Comparison of ENCODE assay signal across 17 cellular contexts in the genomic region with DNA sequence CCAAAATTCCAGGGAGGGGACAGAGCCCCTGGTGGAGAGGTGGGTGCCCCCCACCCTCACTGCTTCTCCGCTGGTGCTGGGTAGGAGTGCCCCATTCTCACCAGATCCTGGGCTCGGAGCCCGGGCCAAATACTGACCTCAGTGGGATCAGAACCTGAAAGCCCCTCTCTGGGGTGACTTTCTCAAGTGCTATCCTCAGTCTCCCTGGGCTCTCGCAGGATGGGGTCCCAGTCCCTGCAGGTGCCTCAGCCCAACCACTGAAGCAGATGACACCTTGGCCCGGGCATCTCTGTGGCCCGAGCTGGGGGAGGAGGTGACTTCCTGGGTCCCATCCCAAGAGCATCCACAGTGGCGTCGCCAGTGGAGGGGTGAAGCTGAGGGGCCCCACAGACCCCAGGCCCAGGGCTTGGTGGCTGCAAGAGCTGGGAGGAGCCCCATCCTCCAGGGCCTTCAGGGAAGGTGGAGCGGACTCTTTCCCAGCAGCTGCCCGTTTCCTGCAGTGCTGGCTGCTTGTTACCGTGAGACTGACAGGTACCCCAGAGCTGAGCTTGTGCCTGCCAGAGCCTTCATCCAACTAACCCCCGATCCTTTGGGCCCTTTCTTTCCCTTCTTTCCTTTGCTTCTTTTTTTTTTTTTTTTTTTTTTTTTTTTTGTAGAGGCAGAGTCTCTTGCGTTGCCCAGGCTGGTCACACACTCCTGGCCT. TPM values are rescaled to one million over a fixed set of nuclear protein-coding genes. Genes with fewer than 3 reads are reported as not detected.
A peak's percentile ranks its signal among the peaks of the same experiment; 100 is the strongest.
DNase-seq lines count a peak whose midpoint lies in the region; ATAC-seq, FAIRE-seq and TF ChIP-seq lines count a peak whose summit lies in the region.
"Had no signal": no experiment of that assay in that cellular context is flagged by ENCODE, and none has a peak within 500 bp of the region (broad histone marks: within the 10 kb centered on the region; RNA-seq: fewer than 3 reads in every experiment).

No MANE protein-coding gene starts in this region.

- CTCF ChIA-PET in HepG2 (lab: Yijun Ruan, JAX; ENCODE audit: low intra/inter-chr PET ratio, low total read pairs): no interaction called here
- CTCF ChIA-PET in activated CD4-positive, alpha-beta memory T cell treated with anti-CD3 and anti-CD28 coated beads for 36 hours (lab: Charles Lee): interaction anchor here (0.7 to 1.2 kb wide), 2 partner anchors 10 to 26 kb away, joined by 3 read pairs; no protein-coding TSS in a partner anchor

- peak overlapping the region; percentile 51 for H3K4me3 Mint-ChIP-seq in neural crest cell
- H3K4me3 Mint-ChIP-seq in activated CD4-positive, alpha-beta memory T cell treated with anti-CD3 and anti-CD28 coated beads for 36 hours: no peak overlapping the region
- H3K4me3 Mint-ChIP-seq: B cell had no signal

- no peak for TF ChIP-seq RAD21 in HepG2 (CRISPR knock-in tag; IDR thresholded peaks at IDR 0.05)

- H3K27me3 ChIP-seq in HepG2 (ENCODE audit: control insufficient read depth in 1 of 2, insufficient read depth in 2 of 2, low read length in 2 of 2): peaks cover 1 to 9% of the 10 kb centered on the region in 2 experiments; a peak in 2 of 5 replicates
- H3K27me3 ChIP-seq in right lobe of liver: peaks cover 5 to 6% of the 10 kb centered on the region in 2 donors
- H3K27me3 ChIP-seq in BE2C: peaks cover 4% of the 10 kb centered on the region

- no peaks in the 10 kb centered on the region for H3K79me2 ChIP-seq in HepG2 (ENCODE audit: insufficient read depth, low read length)

- H3K27ac Mint-ChIP-seq in neural crest cell (ENCODE audit: unreplicated experiment): no peak overlapping the region
- no peak overlapping the region for H3K27ac Mint-ChIP-seq in activated CD4-positive, alpha-beta memory T cell treated with anti-CD3 and anti-CD28 coated beads for 36 hours

- H4K20me1 ChIP-seq in HepG2 (ENCODE audit: insufficient read depth, low read length): no peaks in the 10 kb centered on the region

- no peak overlapping the region for H3K9ac ChIP-seq in HepG2 (ENCODE audit: insufficient read depth, low read depth, low read length)

- H3K27ac ChIP-seq in HepG2 (ENCODE audit: extremely low read length, insufficient read depth, low read length): no peak overlapping the region
- H3K27ac ChIP-seq in right lobe of liver: no peak overlapping the region

- peaks cover 33% of the 10 kb centered on the region for H3K27me3 Mint-ChIP-seq in neural crest cell (ENCODE audit: low read depth)
- H3K27me3 Mint-ChIP-seq in activated CD4-positive, alpha-beta memory T cell treated with anti-CD3 and anti-CD28 coated beads for 36 hours: peaks cover 3% of the 10 kb centered on the region

- H3K9me3 Mint-ChIP-seq in neural crest cell: no peaks in the 10 kb centered on the region
- no peaks in the 10 kb centered on the region for H3K9me3 Mint-ChIP-seq in activated CD4-positive, alpha-beta memory T cell treated with anti-CD3 and anti-CD28 coated beads for 36 hours
- H3K9me3 Mint-ChIP-seq: CD8-positive, alpha-beta memory T cell had no signal

- intact Hi-C loops in HepG2 (cut with micrococcal nuclease; ENCODE audit: unreplicated experiment) (no loop called here), right lobe of liver (cut with DNase I) (no loop called here)
- intact Hi-C loops in activated CD4-positive, alpha-beta memory T cell treated with anti-CD3 and anti-CD28 coated beads for 36 hours (cut with micrococcal nuclease): no loop called here

- no peak for TF ChIP-seq EP300 in HepG2 (IDR thresholded peaks at IDR 0.05; ENCODE audit: low read depth in 2 of 2, low read length in 2 of 2)
- no peak for TF ChIP-seq EP300 in HepG2 (CRISPR knock-in tag; IDR thresholded peaks at IDR 0.05; ENCODE audit: borderline replicate concordance)

- ATAC-seq in HepG2 (0 out of 3 replicates have a peak, but pooled peaks have one; percentile 7), right lobe of liver (no peak)
- ATAC-seq: SK-N-SH treated with all-trans-retinoic acid at 6 μM for 48 hours had no signal

- POLR2A ChIA-PET in HepG2 (lab: Yijun Ruan, JAX): interaction anchor here (1.4 kb wide), 1 partner anchor 11 kb away, joined by 13 read pairs; a partner anchor contains a TSS
- POLR2A ChIA-PET in activated CD4-positive, alpha-beta memory T cell treated with anti-CD3 and anti-CD28 coated beads for 36 hours (lab: Charles Lee): interaction anchor here (0.5 to 1.4 kb wide), 3 partner anchors 10 to 590 kb away, joined by 3 read pairs; no protein-coding TSS in a partner anchor

- no peak overlapping the region for H2AFZ ChIP-seq in HepG2 (ENCODE audit: low read length)

- H3K4me2 ChIP-seq in HepG2 (ENCODE audit: low read depth, low read length): no peak overlapping the region

- BruUV-seq in HepG2 (replicated peaks; lab: Mats Ljungman, UMichigan): no TSS peak

- no peak for TF ChIP-seq CTCF in HepG2 (CRISPR knock-in tag; IDR thresholded peaks at IDR 0.05)
- TF ChIP-seq CTCF in right lobe of liver (IDR thresholded peaks at IDR 0.05): no peak
- no peak for TF ChIP-seq CTCF in neural crest cell (conservative IDR thresholded peaks at IDR 0.05)
- no peak for TF ChIP-seq CTCF in BE2C (IDR thresholded peaks at IDR 0.05; ENCODE audit: low read depth, low read length)

- H3K9me3 ChIP-seq in HepG2 (ENCODE audit: low read length): no peaks in the 10 kb centered on the region
- no peaks in the 10 kb centered on the region for H3K9me3 ChIP-seq in right lobe of liver
- H3K9me3 ChIP-seq in BE2C: no peaks in the 10 kb centered on the region

- no peaks in the 10 kb centered on the region for H3K36me3 ChIP-seq in HepG2 (replicated peaks in 1 of 2; ENCODE audit: control insufficient read depth in 1 of 2, insufficient read depth in 2 of 2, low read length in 2 of 2)
- H3K36me3 ChIP-seq in right lobe of liver: no peaks in the 10 kb centered on the region
- H3K36me3 ChIP-seq in BE2C: no peaks in the 10 kb centered on the region

- H3K4me1 ChIP-seq in HepG2 (ENCODE audit: insufficient read depth, low read length): peaks cover 37% of the 10 kb centered on the region
- H3K4me1 ChIP-seq in right lobe of liver: peaks cover 0 to 4% (median 0%) of the 10 kb centered on the region in 4 donors
- peaks cover 10% of the 10 kb centered on the region for H3K4me1 ChIP-seq in BE2C

- TF ChIP-seq POLR2A in HepG2 (IDR thresholded peaks at IDR 0.05; ENCODE audit: insufficient read depth in 1 of 2, low read depth in 2 of 2, low read length in 2 of 2) (no peak), right lobe of liver (IDR thresholded peaks at IDR 0.05) (no peak)

- FAIRE-seq in HepG2 (lab: Jason Lieb, UNC) (no peak), HTR-8/SVneo (lab: Jason Lieb, UNC) (no peak)
- FAIRE-seq: H1 had no signal

- H3K36me3 Mint-ChIP-seq in neural crest cell (ENCODE audit: low read depth): no peaks in the 10 kb centered on the region
- H3K36me3 Mint-ChIP-seq in activated CD4-positive, alpha-beta memory T cell treated with anti-CD3 and anti-CD28 coated beads for 36 hours: no peaks in the 10 kb centered on the region
- H3K36me3 Mint-ChIP-seq: CD8-positive, alpha-beta memory T cell had no signal

- WGBS in HepG2 (ENCODE audit: low lambda C conversion rate): 15% methylated on average over 4 of the region's 13 CpGs
- 35% methylated on average over 2 of the region's 13 CpGs for whole genome bisulfite sequencing in right lobe of liver (ENCODE audit: insufficient coverage, low coverage, low lambda C conversion rate, missing lambda C conversion rate)

- no peaks in the 10 kb centered on the region for H3K4me1 Mint-ChIP-seq in neural crest cell
- peaks cover 17% of the 10 kb centered on the region for H3K4me1 Mint-ChIP-seq in activated CD4-positive, alpha-beta memory T cell treated with anti-CD3 and anti-CD28 coated beads for 36 hours (ENCODE audit: low read depth)

- DNase-seq in HepG2 (ENCODE audit: low spot score) (no peak), right lobe of liver (no peak), NAMALWA (ENCODE audit: low spot score) (peak; percentile 16), neural crest cell (ENCODE audit: low read depth, low spot score) (no peak), BE2C (no peak), HTR-8/SVneo (ENCODE audit: insufficient read length, low spot score) (no peak)
- DNase-seq in activated CD4-positive, alpha-beta memory T cell treated with anti-CD3 and anti-CD28 coated beads for 36 hours: no peak
- DNase-seq: CD8-positive, alpha-beta memory T cell; NCI-H1048; NCI-H146; NCI-H526 treated with DMSO at 0.1 percent for 48 hours; SHP77 treated with DMSO at 0.1 percent for 48 hours; T-helper 1 cell had no signal

- H3K4me3 ChIP-seq in HepG2 (replicated peaks in 1 of 3; ENCODE audit: insufficient read depth in 1 of 3, low read depth in 2 of 3, low read length in 3 of 3): no peak overlapping the region
- H3K4me3 ChIP-seq in right lobe of liver: no peak overlapping the region
- H3K4me3 ChIP-seq in BE2C (ENCODE audit: low read depth, low read length): no peak overlapping the region

- in situ Hi-C loops in HepG2 (cut with HindIII; ENCODE audit: extremely low pct_ligation_motif_present, low pct_unique_long_range_greater_than_20kb): no loop called here

RNA-seq across cellular contexts. Expression of a gene that starts 3.9 kb away (rescaled TPM):
- total RNA-seq in HepG2 (2016; rRNA removed; fragmentation: Illumina TruSeq; extraction: Trizol) (2.0 and 2.5 TPM in 2 replicates), right lobe of liver (1 to 10 TPM in 1 of 6 experiments, under 1 TPM in 5; 0.09 to 1.6 (median 0.46) TPM), neural crest cell (14.3 and 14.5 TPM in 2 replicates)
- total RNA-seq in HepG2 (2016; cell fraction: cytosol; rRNA removed; fragmentation: Illumina TruSeq; extraction: Trizol; ENCODE audit: low read depth): 6.6 and 6.8 TPM in 2 replicates
- total RNA-seq in HepG2 (2016; cell fraction: insoluble cytoplasmic fraction; rRNA removed; fragmentation: Illumina TruSeq; extraction: Trizol): 2.4 and 2.8 TPM in 2 replicates
- 10.4 and 11.3 TPM in 2 replicates for total RNA-seq in HepG2 (2016; cell fraction: membrane; rRNA removed; fragmentation: Illumina TruSeq; extraction: Trizol)
- 1.1 and 1.3 TPM in 2 replicates for total RNA-seq in HepG2 (2016; cell fraction: nucleus; rRNA removed; fragmentation: Illumina TruSeq; extraction: Trizol)
- polyA plus RNA-seq in HepG2 (2011; rRNA removed): 2.2 and 3.1 TPM in 2 replicates
- polyA plus RNA-seq in HepG2 (2011; cell fraction: cytosol; rRNA removed): 2.6 and 5.4 TPM in 2 replicates
- polyA plus RNA-seq in HepG2 (2011; cell fraction: nucleus; rRNA removed): 3.9 and 4.3 TPM in 2 replicates
- polyA plus RNA-seq in HepG2 (2012): 4.0 and 4.3 TPM in 2 replicates
- 20.0 and 21.4 TPM in 2 replicates for polyA plus RNA-seq in HepG2 (2016; cell fraction: cytosol; fragmentation: Illumina TruSeq; extraction: Trizol; ENCODE audit: low read depth)
- 5.1 and 6.0 TPM in 2 replicates for polyA plus RNA-seq in HepG2 (2016; cell fraction: insoluble cytoplasmic fraction; fragmentation: Illumina TruSeq; extraction: Trizol; ENCODE audit: low read depth)
- 21.7 and 28.5 TPM in 2 replicates for polyA plus RNA-seq in HepG2 (2016; cell fraction: membrane; fragmentation: Illumina TruSeq; extraction: Trizol; ENCODE audit: low read depth)
- 4.3 and 4.8 TPM in 2 replicates for polyA plus RNA-seq in HepG2 (2016; cell fraction: nucleus; fragmentation: Illumina TruSeq; extraction: Trizol; ENCODE audit: insufficient read depth, low read depth)
- polyA minus RNA-seq in HepG2 (2011; rRNA and poly(A)+ RNA removed; ENCODE audit: low replicate concordance): 4.9 TPM in 1 of 2 replicates, not detected in the other
- 4.0 and 4.4 TPM in 2 replicates for polyA minus RNA-seq in HepG2 (2011; cell fraction: cytosol; rRNA and poly(A)+ RNA removed)
- polyA minus RNA-seq in HepG2 (2011; cell fraction: nucleus; rRNA and poly(A)+ RNA removed): 0.64 and 1.1 TPM in 2 replicates
- total RNA-seq in activated CD4-positive, alpha-beta memory T cell treated with anti-CD3 and anti-CD28 coated beads for 36 hours: 1 to 10 TPM; 1.5 to 1.6 TPM
- polyA plus RNA-seq in BE2C (2012; ENCODE audit: insufficient read depth, insufficient read length, low read depth): 31.5 TPM

RNA-seq across cellular contexts. Expression of a gene that starts 11.5 kb away (rescaled TPM):
- 10.3 and 30.4 TPM in 2 replicates for total RNA-seq in HepG2 (2016; rRNA removed; fragmentation: Illumina TruSeq; extraction: Trizol)
- total RNA-seq in HepG2 (2016; cell fraction: cytosol; rRNA removed; fragmentation: Illumina TruSeq; extraction: Trizol; ENCODE audit: low read depth): 16.4 and 16.7 TPM in 2 replicates
- total RNA-seq in HepG2 (2016; cell fraction: insoluble cytoplasmic fraction; rRNA removed; fragmentation: Illumina TruSeq; extraction: Trizol): 9.2 and 32.3 TPM in 2 replicates
- 20.6 and 22.6 TPM in 2 replicates for total RNA-seq in HepG2 (2016; cell fraction: membrane; rRNA removed; fragmentation: Illumina TruSeq; extraction: Trizol)
- 24.1 and 25.9 TPM in 2 replicates for total RNA-seq in HepG2 (2016; cell fraction: nucleus; rRNA removed; fragmentation: Illumina TruSeq; extraction: Trizol)
- polyA plus RNA-seq in HepG2 (2011; rRNA removed): 19.9 and 31.3 TPM in 2 replicates
- polyA plus RNA-seq in HepG2 (2011; cell fraction: cytosol; rRNA removed): 12.2 and 30.4 TPM in 2 replicates
- 421 and 707 TPM in 2 replicates for polyA plus RNA-seq in HepG2 (2011; cell fraction: nucleus; rRNA removed)
- 16.8 and 35.3 TPM in 2 replicates for polyA plus RNA-seq in HepG2 (2012)
- polyA plus RNA-seq in HepG2 (2016; cell fraction: cytosol; fragmentation: Illumina TruSeq; extraction: Trizol; ENCODE audit: low read depth): 15.5 and 15.9 TPM in 2 replicates
- polyA plus RNA-seq in HepG2 (2016; cell fraction: insoluble cytoplasmic fraction; fragmentation: Illumina TruSeq; extraction: Trizol; ENCODE audit: low read depth): 9.4 and 11.7 TPM in 2 replicates
- 14.1 and 15.4 TPM in 2 replicates for polyA plus RNA-seq in HepG2 (2016; cell fraction: membrane; fragmentation: Illumina TruSeq; extraction: Trizol; ENCODE audit: low read depth)
- 59.2 and 75.4 TPM in 2 replicates for polyA plus RNA-seq in HepG2 (2016; cell fraction: nucleus; fragmentation: Illumina TruSeq; extraction: Trizol; ENCODE audit: insufficient read depth, low read depth)
- 24.6 and 100 TPM in 2 replicates for polyA minus RNA-seq in HepG2 (2011; rRNA and poly(A)+ RNA removed; ENCODE audit: low replicate concordance)
- 27.4 and 28.8 TPM in 2 replicates for polyA minus RNA-seq in HepG2 (2011; cell fraction: cytosol; rRNA and poly(A)+ RNA removed)
- 51.5 and 62.8 TPM in 2 replicates for polyA minus RNA-seq in HepG2 (2011; cell fraction: nucleus; rRNA and poly(A)+ RNA removed)
- total RNA-seq in right lobe of liver: 10 to 100 TPM; 20.7 to 38.5 (median 33.9) TPM
- 105 and 106 TPM in 2 replicates for total RNA-seq in neural crest cell
- 10 to 100 TPM; 31.1 to 36.1 TPM for total RNA-seq in activated CD4-positive, alpha-beta memory T cell treated with anti-CD3 and anti-CD28 coated beads for 36 hours
- polyA plus RNA-seq in BE2C (2012; ENCODE audit: insufficient read depth, insufficient read length, low read depth): 41.5 TPM

RNA-seq across cellular contexts. Expression of a gene that starts 28.2 kb away (rescaled TPM):
- 0.75 and 1.0 TPM in 2 replicates for total RNA-seq in HepG2 (2016; rRNA removed; fragmentation: Illumina TruSeq; extraction: Trizol)
- 1.0 and 1.4 TPM in 2 replicates for total RNA-seq in HepG2 (2016; cell fraction: cytosol; rRNA removed; fragmentation: Illumina TruSeq; extraction: Trizol; ENCODE audit: low read depth)
- total RNA-seq in HepG2 (2016; cell fraction: insoluble cytoplasmic fraction; rRNA removed; fragmentation: Illumina TruSeq; extraction: Trizol): 0.46 and 1.8 TPM in 2 replicates
- 1.1 and 1.5 TPM in 2 replicates for total RNA-seq in HepG2 (2016; cell fraction: membrane; rRNA removed; fragmentation: Illumina TruSeq; extraction: Trizol)
- total RNA-seq in HepG2 (2016; cell fraction: nucleus; rRNA removed; fragmentation: Illumina TruSeq; extraction: Trizol): 2.1 and 2.7 TPM in 2 replicates
- polyA plus RNA-seq in HepG2 (2011; rRNA removed): 0.61 and 2.0 TPM in 2 replicates
- 0.92 and 1.5 TPM in 2 replicates for polyA plus RNA-seq in HepG2 (2011; cell fraction: cytosol; rRNA removed)
- polyA plus RNA-seq in HepG2 (2011; cell fraction: nucleus; rRNA removed): 16.7 and 18.0 TPM in 2 replicates
- 0.85 and 1.5 TPM in 2 replicates for polyA plus RNA-seq in HepG2 (2012)
- 0.46 and 1.3 TPM in 2 replicates for polyA plus RNA-seq in HepG2 (2016; cell fraction: cytosol; fragmentation: Illumina TruSeq; extraction: Trizol; ENCODE audit: low read depth)
- polyA plus RNA-seq in HepG2 (2016; cell fraction: insoluble cytoplasmic fraction; fragmentation: Illumina TruSeq; extraction: Trizol; ENCODE audit: low read depth): 0.38 and 0.46 TPM in 2 replicates
- polyA plus RNA-seq in HepG2 (2016; cell fraction: membrane; fragmentation: Illumina TruSeq; extraction: Trizol; ENCODE audit: low read depth): 0.78 and 1.4 TPM in 2 replicates
- 0.47 and 1.1 TPM in 2 replicates for polyA plus RNA-seq in HepG2 (2016; cell fraction: nucleus; fragmentation: Illumina TruSeq; extraction: Trizol; ENCODE audit: insufficient read depth, low read depth)
- 0.54 and 0.75 TPM in 2 replicates for polyA minus RNA-seq in HepG2 (2011; rRNA and poly(A)+ RNA removed; ENCODE audit: low replicate concordance)
- 0.79 TPM in 1 of 2 replicates, not detected in the other for polyA minus RNA-seq in HepG2 (2011; cell fraction: cytosol; rRNA and poly(A)+ RNA removed)
- 0.77 and 1.4 TPM in 2 replicates for polyA minus RNA-seq in HepG2 (2011; cell fraction: nucleus; rRNA and poly(A)+ RNA removed)
- 1 to 10 TPM in 5 of 6 experiments, under 1 TPM in 1; 0.75 to 4.0 (median 2.3) TPM for total RNA-seq in right lobe of liver
- total RNA-seq in neural crest cell: 1.7 and 2.3 TPM in 2 replicates
- 1 to 10 TPM in 1 of 2 experiments, under 1 TPM in 1; 0.61 to 1.1 TPM for total RNA-seq in activated CD4-positive, alpha-beta memory T cell treated with anti-CD3 and anti-CD28 coated beads for 36 hours
- polyA plus RNA-seq in BE2C (2012; ENCODE audit: insufficient read depth, insufficient read length, low read depth): 0.66 TPM
- total RNA-seq: HT1080 had no signal

RNA-seq across cellular contexts. Expression of a gene that starts 29.2 kb away (rescaled TPM):
- total RNA-seq in HepG2 (2016; rRNA removed; fragmentation: Illumina TruSeq; extraction: Trizol) (63.5 and 67.1 TPM in 2 replicates), right lobe of liver (10 to 100 TPM; 46.6 to 72.6 (median 63.8) TPM), neural crest cell (132 and 134 TPM in 2 replicates)
- total RNA-seq in HepG2 (2016; cell fraction: cytosol; rRNA removed; fragmentation: Illumina TruSeq; extraction: Trizol; ENCODE audit: low read depth): 174 and 181 TPM in 2 replicates
- 55.4 and 71.0 TPM in 2 replicates for total RNA-seq in HepG2 (2016; cell fraction: insoluble cytoplasmic fraction; rRNA removed; fragmentation: Illumina TruSeq; extraction: Trizol)
- 205 and 206 TPM in 2 replicates for total RNA-seq in HepG2 (2016; cell fraction: membrane; rRNA removed; fragmentation: Illumina TruSeq; extraction: Trizol)
- total RNA-seq in HepG2 (2016; cell fraction: nucleus; rRNA removed; fragmentation: Illumina TruSeq; extraction: Trizol): 33.8 and 37.5 TPM in 2 replicates
- 41.7 and 42.8 TPM in 2 replicates for polyA plus RNA-seq in HepG2 (2011; rRNA removed)
- polyA plus RNA-seq in HepG2 (2011; cell fraction: cytosol; rRNA removed): 46.2 and 47.3 TPM in 2 replicates
- 54.5 and 58.4 TPM in 2 replicates for polyA plus RNA-seq in HepG2 (2011; cell fraction: nucleus; rRNA removed)
- polyA plus RNA-seq in HepG2 (2012): 78.4 and 81.7 TPM in 2 replicates
- polyA plus RNA-seq in HepG2 (2016; cell fraction: cytosol; fragmentation: Illumina TruSeq; extraction: Trizol; ENCODE audit: low read depth): 402 and 408 TPM in 2 replicates
- polyA plus RNA-seq in HepG2 (2016; cell fraction: insoluble cytoplasmic fraction; fragmentation: Illumina TruSeq; extraction: Trizol; ENCODE audit: low read depth): 95.7 and 105 TPM in 2 replicates
- polyA plus RNA-seq in HepG2 (2016; cell fraction: membrane; fragmentation: Illumina TruSeq; extraction: Trizol; ENCODE audit: low read depth): 348 and 359 TPM in 2 replicates
- 88.7 and 92.0 TPM in 2 replicates for polyA plus RNA-seq in HepG2 (2016; cell fraction: nucleus; fragmentation: Illumina TruSeq; extraction: Trizol; ENCODE audit: insufficient read depth, low read depth)
- polyA minus RNA-seq in HepG2 (2011; rRNA and poly(A)+ RNA removed; ENCODE audit: low replicate concordance): 60.1 and 74.5 TPM in 2 replicates
- 44.8 and 47.0 TPM in 2 replicates for polyA minus RNA-seq in HepG2 (2011; cell fraction: cytosol; rRNA and poly(A)+ RNA removed)
- polyA minus RNA-seq in HepG2 (2011; cell fraction: nucleus; rRNA and poly(A)+ RNA removed): 35.7 and 37.5 TPM in 2 replicates
- total RNA-seq in activated CD4-positive, alpha-beta memory T cell treated with anti-CD3 and anti-CD28 coated beads for 36 hours: 100 to 1,000 TPM; 106 to 107 TPM
- polyA plus RNA-seq in BE2C (2012; ENCODE audit: insufficient read depth, insufficient read length, low read depth): 249 TPM

RNA-seq across cellular contexts. Expression of a gene that starts 55.0 kb away (rescaled TPM):
- 12.4 and 15.1 TPM in 2 replicates for total RNA-seq in HepG2 (2016; rRNA removed; fragmentation: Illumina TruSeq; extraction: Trizol)
- total RNA-seq in HepG2 (2016; cell fraction: cytosol; rRNA removed; fragmentation: Illumina TruSeq; extraction: Trizol; ENCODE audit: low read depth): 2.3 and 3.1 TPM in 2 replicates
- total RNA-seq in HepG2 (2016; cell fraction: insoluble cytoplasmic fraction; rRNA removed; fragmentation: Illumina TruSeq; extraction: Trizol): 9.4 and 16.6 TPM in 2 replicates
- 3.6 and 4.3 TPM in 2 replicates for total RNA-seq in HepG2 (2016; cell fraction: membrane; rRNA removed; fragmentation: Illumina TruSeq; extraction: Trizol)
- total RNA-seq in HepG2 (2016; cell fraction: nucleus; rRNA removed; fragmentation: Illumina TruSeq; extraction: Trizol): 11.2 TPM in 2 replicates
- 3.6 and 3.9 TPM in 2 replicates for polyA plus RNA-seq in HepG2 (2011; rRNA removed)
- polyA plus RNA-seq in HepG2 (2011; cell fraction: cytosol; rRNA removed): 3.1 TPM in 2 replicates
- 20.3 and 22.5 TPM in 2 replicates for polyA plus RNA-seq in HepG2 (2011; cell fraction: nucleus; rRNA removed)
- polyA plus RNA-seq in HepG2 (2012): 15.9 and 17.5 TPM in 2 replicates
- 1.4 and 2.2 TPM in 2 replicates for polyA plus RNA-seq in HepG2 (2016; cell fraction: cytosol; fragmentation: Illumina TruSeq; extraction: Trizol; ENCODE audit: low read depth)
- 21.8 and 26.2 TPM in 2 replicates for polyA plus RNA-seq in HepG2 (2016; cell fraction: insoluble cytoplasmic fraction; fragmentation: Illumina TruSeq; extraction: Trizol; ENCODE audit: low read depth)
- polyA plus RNA-seq in HepG2 (2016; cell fraction: membrane; fragmentation: Illumina TruSeq; extraction: Trizol; ENCODE audit: low read depth): 4.1 TPM in 2 replicates
- polyA plus RNA-seq in HepG2 (2016; cell fraction: nucleus; fragmentation: Illumina TruSeq; extraction: Trizol; ENCODE audit: insufficient read depth, low read depth): 56.5 and 61.8 TPM in 2 replicates
- polyA minus RNA-seq in HepG2 (2011; rRNA and poly(A)+ RNA removed; ENCODE audit: low replicate concordance): 2.6 and 3.1 TPM in 2 replicates
- 2.2 and 3.0 TPM in 2 replicates for polyA minus RNA-seq in HepG2 (2011; cell fraction: cytosol; rRNA and poly(A)+ RNA removed)
- 3.1 and 3.4 TPM in 2 replicates for polyA minus RNA-seq in HepG2 (2011; cell fraction: nucleus; rRNA and poly(A)+ RNA removed)
- total RNA-seq in right lobe of liver: 10 to 100 TPM in 2 of 6 experiments, 1 to 10 TPM in 4; 8.0 to 11.8 (median 9.5) TPM
- total RNA-seq in neural crest cell: 32.1 and 34.1 TPM in 2 replicates
- total RNA-seq in activated CD4-positive, alpha-beta memory T cell treated with anti-CD3 and anti-CD28 coated beads for 36 hours: 10 to 100 TPM; 32.4 to 36.9 TPM
- 163 TPM for polyA plus RNA-seq in BE2C (2012; ENCODE audit: insufficient read depth, insufficient read length, low read depth)
